15 cellular contexts compared by ENCODE assay signal in the genomic region with DNA sequence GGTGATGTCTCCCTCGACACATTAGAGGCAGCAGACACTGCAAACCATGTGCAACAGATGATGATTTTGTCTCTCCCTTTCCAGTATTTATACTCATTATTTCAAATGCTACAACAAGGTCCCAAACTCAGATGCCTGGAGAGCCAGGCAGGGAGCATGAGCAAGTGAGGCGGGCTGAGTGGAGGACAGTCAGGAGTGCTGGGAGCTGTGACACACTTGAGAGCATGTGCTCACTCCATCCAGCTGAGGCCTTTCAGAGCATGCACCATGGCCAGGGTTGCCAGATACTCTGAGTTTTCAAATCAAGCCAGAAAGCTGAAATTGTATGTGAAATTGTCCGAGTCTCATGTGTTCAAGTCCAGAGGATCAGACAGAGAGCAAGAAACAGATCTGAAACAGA.
"Had no signal": no experiment of that assay in that cellular context is flagged by ENCODE, and none has a peak within 500 bp of the region (broad histone marks: within the 10 kb centered on the region; RNA-seq: fewer than 3 reads in every experiment).

No MANE protein-coding gene starts in this region.

- H3K27ac ChIP-seq: brain microvascular endothelial cell, parathyroid adenoma, SK-N-MC had no signal

- DNase-seq: activated CD4-positive, alpha-beta T cell treated with anti-CD3 and anti-CD28 coated beads, Interleukin-2, amount 10 ng/mL, durations not matched to agents 7 days and 5 days; activated CD8-positive, alpha-beta memory T cell treated with anti-CD3 and anti-CD28 coated beads, Interleukin-2, amount 50 U/mL, for 4 hours; activated effector memory CD4-positive, alpha-beta T cell treated with Interleukin-2 at 50 U/mL for 16 hours; activated naive CD4-positive, alpha-beta T cell treated with anti-CD3 and anti-CD28 coated beads, Interleukin-2, amount 10 ng/mL, durations not matched to agents 7 days and 5 days; activated naive CD8-positive, alpha-beta T cell treated with anti-CD3 and anti-CD28 coated beads, Interleukin-2, amount 50 U/mL, for 24 hours; activated T-cell treated with anti-CD3 and anti-CD28 coated beads, Interleukin-2, amount 50 U/mL, for 4 hours; anterior cingulate cortex; brain microvascular endothelial cell; erythroblast; stimulated activated CD4-positive, alpha-beta T cell treated with anti-CD3 and anti-CD28 coated beads, Interleukin-12 subunit alpha, Interleukin-12 subunit beta, amount 100 ng/mL, for 4 hours; stimulated activated CD4-positive, alpha-beta T cell treated with anti-CD3 and anti-CD28 coated beads, Interleukin-1b, Interleukin-23, amount 100 ng/mL, for 48 hours; stimulated activated naive CD8-positive, alpha-beta T cell treated with anti-CD3 and anti-CD28 coated beads, Interleukin-15, Interleukin-2, amounts not matched to agents 100 U/mL and 50 U/mL, for 24 hours had no signal

- H3K4me3 ChIP-seq: coronary artery, SK-N-MC had no signal

- H3K27me3 ChIP-seq: brain microvascular endothelial cell had no signal

- H3K36me3 ChIP-seq: brain microvascular endothelial cell had no signal

- H3K4me1 ChIP-seq: parathyroid adenoma had no signal

- ATAC-seq: activated naive CD8-positive, alpha-beta T cell treated with anti-CD3 and anti-CD28 coated beads, Interleukin-2, amount 50 U/mL, for 24 hours; activated T-cell treated with anti-CD3 and anti-CD28 coated beads, Interleukin-2, amount 50 U/mL, for 4 hours; stimulated activated naive CD8-positive, alpha-beta T cell treated with anti-CD3 and anti-CD28 coated beads, Interleukin-15, Interleukin-2, amounts not matched to agents 100 U/mL and 50 U/mL, for 24 hours had no signal
